23 cellular contexts compared by ENCODE assay signal in the genomic region with DNA sequence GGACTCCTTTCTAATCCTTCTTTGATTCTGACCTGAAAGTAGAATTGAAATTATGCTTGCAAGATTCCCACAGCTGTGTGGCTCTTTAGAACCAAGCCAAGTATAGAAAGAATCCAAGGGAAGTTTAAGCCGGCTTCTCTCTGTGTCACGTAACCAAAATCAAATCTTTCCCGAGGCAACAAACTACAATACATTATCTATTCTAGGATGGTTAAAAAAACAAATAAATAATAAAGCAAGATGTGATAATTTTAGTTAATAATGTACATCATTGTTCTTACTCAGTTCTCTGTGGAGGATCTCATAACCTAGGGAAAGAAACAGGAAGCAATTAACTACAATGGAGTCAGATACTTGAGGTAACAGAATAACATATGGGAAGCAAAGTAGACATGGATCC.
"Had no signal": no experiment of that assay in that cellular context is flagged by ENCODE, and none has a peak within 500 bp of the region (broad histone marks: within the 10 kb centered on the region; RNA-seq: fewer than 3 reads in every experiment).

No MANE protein-coding gene starts in this region.

- H3K9me3 Mint-ChIP-seq: mesothelial cell of epicardium; naive B cell; natural killer cell treated with Interleukin-12 subunit alpha and Interleukin-12 subunit beta and Interleukin-15 and Interleukin-18, amount 100 ng/mL, for 72 hours; neural crest cell had no signal

- H3K4me3 Mint-ChIP-seq: mesothelial cell of epicardium; naive B cell; natural killer cell treated with Interleukin-12 subunit alpha and Interleukin-12 subunit beta and Interleukin-15 and Interleukin-18, amount 100 ng/mL, for 72 hours; neural crest cell; type B pancreatic cell had no signal

- H3K27ac Mint-ChIP-seq: mesothelial cell of epicardium; naive B cell; natural killer cell treated with Interleukin-12 subunit alpha and Interleukin-12 subunit beta and Interleukin-15 and Interleukin-18, amount 100 ng/mL, for 72 hours; progenitor cell of endocrine pancreas; type B pancreatic cell had no signal

- DNase-seq: cortex of kidney; gastrocnemius medialis; heart left ventricle; left cardiac atrium; left lung; mesenchymal stem cell; mucosa of descending colon; naive B cell; pancreas; stimulated activated CD4-positive, alpha-beta T cell treated with anti-CD3 and anti-CD28 coated beads, Interleukin-12 subunit alpha, Interleukin-12 subunit beta, amount 100 ng/mL, for 4 hours; stimulated activated CD4-positive, alpha-beta T cell treated with anti-CD3 and anti-CD28 coated beads, Interleukin-1b, Interleukin-23, amount 100 ng/mL, for 48 hours; stimulated activated CD4-positive, alpha-beta T cell treated with anti-CD3 and anti-CD28 coated beads, Interleukin-4, amount 100 ng/mL, for 1 hour; stimulated activated CD8-positive, alpha-beta memory T cell treated with anti-CD3 and anti-CD28 coated beads, Interleukin-4, amount 100 ng/mL, for 48 hours; stimulated activated naive CD4-positive, alpha-beta T cell; stomach; testis; tibial artery had no signal

- H3K27me3 Mint-ChIP-seq: progenitor cell of endocrine pancreas had no signal

- ATAC-seq: gastrocnemius medialis; heart left ventricle; left cardiac atrium; left lung; mucosa of descending colon; natural killer cell treated with Interleukin-12 subunit alpha and Interleukin-12 subunit beta and Interleukin-15 and Interleukin-18, amount 100 ng/mL, for 72 hours; pancreas; sciatic nerve had no signal

- H3K36me3 Mint-ChIP-seq: mesothelial cell of epicardium; naive B cell; natural killer cell treated with Interleukin-12 subunit alpha and Interleukin-12 subunit beta and Interleukin-15 and Interleukin-18, amount 100 ng/mL, for 72 hours had no signal

- H3K4me1 Mint-ChIP-seq: naive B cell, neural crest cell had no signal
